12 cellular contexts compared by ENCODE assay signal in genomic region chr11:103338621-103339484, GRCh38.
DNase-seq lines count a peak whose midpoint lies in the region; ATAC-seq and TF ChIP-seq lines count a peak whose summit lies in the region.
"Had no signal": no experiment of that assay in that cellular context is flagged by ENCODE, and none has a peak within 500 bp of the region (broad histone marks: within the 10 kb centered on the region; RNA-seq: fewer than 3 reads in every experiment).

No MANE protein-coding gene starts in this region.

- H3K36me3 Mint-ChIP-seq in H9 (ENCODE audit: insufficient read depth in 1 of 3, low read depth in 3 of 3): peaks cover 5 to 10% (median 6%) of the 10 kb centered on the region in 3 experiments; a peak in 5 of 7 replicates

- no peak overlapping the region for H3K18ac ChIP-seq in H9 (ENCODE audit: insufficient read length, low read depth, low read length)

- H2BK15ac ChIP-seq in H9 (ENCODE audit: low read depth, low read length): no peak overlapping the region

- H4K5ac ChIP-seq in H9 (ENCODE audit: insufficient read length, low read depth, low read length): no peak overlapping the region

- no peak overlapping the region for H3K9ac ChIP-seq in H9 (ENCODE audit: extremely low read depth, insufficient read length, low read length)

- no peak overlapping the region for H3K14ac ChIP-seq in H9 (ENCODE audit: insufficient read depth, low read length)

- no peaks in the 10 kb centered on the region for H3K27me3 ChIP-seq in H9 (ENCODE audit: insufficient read depth, low read length)
- H3K27me3 ChIP-seq: left lung, MG63, vagina had no signal

- TF ChIP-seq CTCF in H9 (conservative IDR thresholded peaks at IDR 0.05) (peak; percentile 58), WI38 (IDR thresholded peaks at IDR 0.05; ENCODE audit: low read depth, low read length) (peak; percentile 33; the same call in 1 of the 2 replicates)

- H3K4me1 ChIP-seq in H9 (ENCODE audit: insufficient read depth, low read length): peaks cover 2% of the 10 kb centered on the region
- H3K4me1 ChIP-seq: left lung, vagina had no signal

- H3K23me2 ChIP-seq in H9 (ENCODE audit: insufficient read length, low read depth, low read length, poor library complexity, severe bottlenecking): no peaks in the 10 kb centered on the region

- no peak overlapping the region for H2AK5ac ChIP-seq in H9 (ENCODE audit: insufficient read length, low read length)

- no peak overlapping the region for H2BK12ac ChIP-seq in H9 (ENCODE audit: insufficient read length, low read depth, low read length)

- no peak overlapping the region for H2AFZ ChIP-seq in H9 (ENCODE audit: low read length)

- H3K4ac ChIP-seq in H9 (ENCODE audit: low read depth, low read length): no peak overlapping the region

- H3K4me1 Mint-ChIP-seq in H9: peaks cover 27 to 30% of the 10 kb centered on the region in 2 experiments

- no peak overlapping the region for H3K56ac ChIP-seq in H9 (ENCODE audit: insufficient read length, low read depth, low read length)

- H3T11ph ChIP-seq in H9 (ENCODE audit: low read length): no peak overlapping the region

- H3K27ac Mint-ChIP-seq in H9: peak overlapping the region in 1 of 3 experiments; percentile 40; a peak in 1 of 7 replicates
- H3K27ac Mint-ChIP-seq: activated T-helper 2 cell treated with anti-CD3 and anti-CD28 coated beads, Interferon-gamma antibody, Interleukin-2, Interleukin-4, amounts not matched to agents 10 μg/mL and 5 μg/mL and 100 μg/mL, durations not matched to agents 14 hours and 24 hours and 36 hours had no signal

- no peak overlapping the region for H4K91ac ChIP-seq in H9 (ENCODE audit: insufficient read length, low read depth, low read length)

- no peak overlapping the region for H2BK120ac ChIP-seq in H9 (ENCODE audit: low read depth, low read length, poor library complexity, severe bottlenecking)

- no peaks in the 10 kb centered on the region for H3K79me2 ChIP-seq in H9 (ENCODE audit: insufficient read depth, low read length)

- no peaks in the 10 kb centered on the region for H4K20me1 ChIP-seq in H9 (ENCODE audit: control insufficient read depth, insufficient read depth, insufficient read length)

- in situ Hi-C loops in ACHN (cut with HindIII; ENCODE audit: low pct_ligation_motif_present, low pct_unique_long_range_greater_than_20kb, low sequenced_read_pairs): no loop called here

- no peak overlapping the region for H3K4me3 Mint-ChIP-seq in H9

- no peaks in the 10 kb centered on the region; a peak in 2 of 5 replicates for H3K9me3 Mint-ChIP-seq in H9
- H3K9me3 Mint-ChIP-seq: activated T-helper 2 cell treated with anti-CD3 and anti-CD28 coated beads, Interferon-gamma antibody, Interleukin-2, Interleukin-4, amounts not matched to agents 10 μg/mL and 5 μg/mL and 100 μg/mL, durations not matched to agents 14 hours and 24 hours and 36 hours had no signal

- H3K4me2 ChIP-seq in H9 (ENCODE audit: insufficient read depth, insufficient read length, low read length): no peak overlapping the region

- no peak overlapping the region for H3K23ac ChIP-seq in H9 (ENCODE audit: insufficient read length, low read depth, low read length)

- no CpG with 5 or more reads among the region's 2 CpGs for WGBS in H9 (ENCODE audit: extremely low coverage, insufficient read length, low lambda C conversion rate)

- no peak overlapping the region for H2BK5ac ChIP-seq in H9 (ENCODE audit: insufficient read length, low read length)

- no peaks in the 10 kb centered on the region for H3K27me3 Mint-ChIP-seq in H9 (ENCODE audit: low read depth)

- DNase-seq in ACHN: peak; percentile 5
- peak; percentile 72 for DNase-seq in H9
- DNase-seq in glomerular visceral epithelial cell (ENCODE audit: extremely low spot score): peak; percentile 38
- no peak for DNase-seq in NCI-H1092 (lab: John Stamatoyannopoulos, UW)
- DNase-seq: MG63 had no signal

- no peak overlapping the region for H4K8ac ChIP-seq in H9 (replicated peaks; ENCODE audit: insufficient read length, low read depth, low read length)

- H3K4me3 ChIP-seq in WI38 (ENCODE audit: low read depth, low read length): no peak overlapping the region
- H3K4me3 ChIP-seq: left lung, MG63, vagina had no signal

- H3K9me3 ChIP-seq in H9 (ENCODE audit: control insufficient read depth, low read depth, low read length): no peaks in the 10 kb centered on the region
- H3K9me3 ChIP-seq: left lung, MG63, vagina had no signal

- no peaks in the 10 kb centered on the region for H3K79me1 ChIP-seq in H9 (ENCODE audit: insufficient read depth, low read depth, low read length, poor library complexity, severe bottlenecking)

- no peak overlapping the region for H2BK20ac ChIP-seq in H9 (ENCODE audit: low read depth, low read length, poor library complexity, severe bottlenecking)

- H3K27ac ChIP-seq in H9 (ENCODE audit: insufficient read length, low read depth, low read length): no peak overlapping the region
- H3K27ac ChIP-seq: left lung, vagina had no signal

- ATAC-seq in GM18867 (IDR thresholded peaks at IDR 0.05; ENCODE audit: unreplicated experiment) (no peak), GM21737 (IDR thresholded peaks at IDR 0.05; ENCODE audit: unreplicated experiment) (no peak), HG03432 (IDR thresholded peaks at IDR 0.05; ENCODE audit: unreplicated experiment) (no peak)
- ATAC-seq: left lung had no signal
